ENCODE assay signal across 8 cellular contexts in the genomic region with DNA sequence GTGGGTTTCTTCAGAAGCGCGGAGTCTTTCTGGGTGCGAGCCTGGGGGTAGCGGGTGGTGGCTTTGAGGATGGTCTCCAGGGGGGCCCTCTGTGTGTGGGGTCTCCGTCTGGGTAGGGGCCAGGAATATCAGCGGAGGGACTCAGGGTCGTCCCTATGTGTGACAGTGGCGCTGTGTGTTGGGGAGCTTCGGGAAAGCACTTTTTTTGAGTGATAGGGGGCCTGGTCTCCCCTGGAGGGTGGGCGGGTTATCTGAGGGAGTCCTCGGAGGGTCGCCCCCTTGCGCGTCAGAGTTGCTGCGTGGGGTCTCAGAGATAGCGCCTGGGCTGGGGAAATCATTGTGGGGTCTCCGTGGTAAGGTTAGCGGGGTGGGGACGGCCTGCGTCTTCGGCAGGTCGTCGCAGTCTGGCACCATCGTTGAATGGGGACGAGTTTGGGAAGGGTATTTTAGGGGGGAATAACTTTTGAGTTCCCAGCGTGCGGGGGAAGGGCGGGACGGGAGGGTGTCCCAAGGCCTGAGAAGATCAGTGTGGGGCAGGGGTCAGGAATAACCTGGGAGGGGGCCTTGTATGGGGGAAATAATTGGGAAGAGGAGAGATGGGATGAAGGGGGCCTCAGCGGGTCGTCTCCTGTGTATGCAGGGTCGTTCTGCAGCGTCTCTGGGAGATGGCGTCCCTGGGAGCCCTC. TPM values are rescaled to one million over a fixed set of nuclear protein-coding genes. Genes with fewer than 3 reads are reported as not detected.
DNase-seq lines count a peak whose midpoint lies in the region; ATAC-seq and TF ChIP-seq lines count a peak whose summit lies in the region.

No MANE protein-coding gene starts in this region.

- H3K9me3 Mint-ChIP-seq in endothelial cell (ENCODE audit: unreplicated experiment) (no peaks in the 10 kb centered on the region), nephron (no peaks in the 10 kb centered on the region)

- H3K4me1 Mint-ChIP-seq in endothelial cell (ENCODE audit: unreplicated experiment) (peaks cover 32% of the 10 kb centered on the region), nephron (peaks cover 11% of the 10 kb centered on the region)

- H3K4me3 Mint-ChIP-seq in endothelial cell (ENCODE audit: unreplicated experiment) (peak overlapping the region; percentile 99), nephron (peak overlapping the region; percentile 95 to 100 (median 100))

- no peak for TF ChIP-seq CTCF in WI38 (IDR thresholded peaks at IDR 0.05; ENCODE audit: low read depth, low read length)
- no peak for TF ChIP-seq CTCF in endothelial cell (IDR thresholded peaks at IDR 0.05; ENCODE audit: unreplicated experiment)
- TF ChIP-seq CTCF in nephron (IDR thresholded peaks at IDR 0.05; ENCODE audit: unreplicated experiment in 3 of 3): no peak

- DNase-seq in NOMO-1 treated with DMSO at 0.1 percent for 48 hours (lab: John Stamatoyannopoulos, UW; ENCODE audit: unreplicated experiment) (peak; percentile 27), NOMO-1 (lab: John Stamatoyannopoulos, UW; ENCODE audit: unreplicated experiment in 2 of 2) (no peak), endothelial cell (ENCODE audit: low spot score) (peak; percentile 16)
- no peak for DNase-seq in central memory CD4-positive, alpha-beta T cell

- H3K4me3 ChIP-seq in WI38 (ENCODE audit: low read depth, low read length): peak overlapping the region; percentile 81

- ATAC-seq in HG02678 (IDR thresholded peaks at IDR 0.05; ENCODE audit: unreplicated experiment) (no peak), HG03469 (IDR thresholded peaks at IDR 0.05; ENCODE audit: unreplicated experiment) (no peak)

- H3K27ac Mint-ChIP-seq in endothelial cell (ENCODE audit: unreplicated experiment) (peak overlapping the region; percentile 99), nephron (peak overlapping the region; percentile 95 to 100 (median 96))

- H3K36me3 Mint-ChIP-seq in endothelial cell (ENCODE audit: low read depth, unreplicated experiment): peaks cover 28% of the 10 kb centered on the region
- H3K36me3 Mint-ChIP-seq in nephron (ENCODE audit: low read depth): peaks cover 16% of the 10 kb centered on the region

- peaks cover 28% of the 10 kb centered on the region for H3K27me3 Mint-ChIP-seq in endothelial cell (ENCODE audit: unreplicated experiment)
- peaks cover 5% of the 10 kb centered on the region for H3K27me3 Mint-ChIP-seq in nephron (ENCODE audit: low read depth)

RNA-seq across cellular contexts. Expression of a gene that starts 0.9 kb away (rescaled TPM):
- 115 TPM for total RNA-seq in endothelial cell (ENCODE audit: unreplicated experiment)

RNA-seq across cellular contexts. Expression of a gene that starts 0.9 kb away (rescaled TPM):
- 31.8 TPM for total RNA-seq in endothelial cell (ENCODE audit: unreplicated experiment)

RNA-seq across cellular contexts. Expression of a gene that starts 33.0 kb away (rescaled TPM):
- total RNA-seq in endothelial cell (ENCODE audit: unreplicated experiment): 112 TPM

RNA-seq across cellular contexts. Expression of a gene that starts 34.5 kb away (rescaled TPM):
- 54.2 TPM for total RNA-seq in endothelial cell (ENCODE audit: unreplicated experiment)

RNA-seq across cellular contexts. Expression of a gene that starts 48.4 kb away (rescaled TPM):
- total RNA-seq in endothelial cell (ENCODE audit: unreplicated experiment): 68.6 TPM

Comparison
In these comparisons a context has a peak if more than half of its experiments do, and no peak if none do; other contexts are left out.
1. DNase-seq: peak in NOMO-1 treated with DMSO at 0.1 percent for 48 hours (single experiment) and endothelial cell (single experiment); none in NOMO-1 (0 of 2) and central memory CD4-positive, alpha-beta T cell (single experiment).